In genomic region chr16:87063543-87063942, GRCh38 we compare ENCODE assay signal across 21 cellular contexts.
A peak's percentile ranks its signal among the peaks of the same experiment; 100 is the strongest.
DNase-seq lines count a peak whose midpoint lies in the region; ATAC-seq and TF ChIP-seq lines count a peak whose summit lies in the region.
"Had no signal": no experiment of that assay in that cellular context is flagged by ENCODE, and none has a peak within 500 bp of the region (broad histone marks: within the 10 kb centered on the region; RNA-seq: fewer than 3 reads in every experiment).

No MANE protein-coding gene starts in this region.

- H3K4me2 ChIP-seq in OCI-LY7 (ENCODE audit: low read length): peak overlapping the region; percentile 79
- no peak overlapping the region for H3K4me2 ChIP-seq in mesenchymal stem cell (ENCODE audit: low read length, poor library complexity, severe bottlenecking)

- H2BK120ac ChIP-seq in mesenchymal stem cell (ENCODE audit: low read depth, low read length): no peak overlapping the region

- H3K27me3 Mint-ChIP-seq in activated T-cell treated with anti-CD3 and anti-CD28 coated beads, Interleukin-2, amount 50 U/mL, for 24 hours: peaks cover 62% of the 10 kb centered on the region

- H3K36me3 Mint-ChIP-seq in activated T-cell treated with anti-CD3 and anti-CD28 coated beads, Interleukin-2, amount 50 U/mL, for 24 hours (ENCODE audit: low read depth): no peaks in the 10 kb centered on the region
- H3K36me3 Mint-ChIP-seq: CD8-positive, alpha-beta memory T cell had no signal

- H2BK5ac ChIP-seq in mesenchymal stem cell (ENCODE audit: low read depth, low read length, poor library complexity, severe bottlenecking): no peak overlapping the region

- H3K36me3 ChIP-seq in OCI-LY7 (ENCODE audit: insufficient read depth, low read length): no peaks in the 10 kb centered on the region
- no peaks in the 10 kb centered on the region for H3K36me3 ChIP-seq in mesenchymal stem cell (ENCODE audit: control insufficient read depth in 1 of 2, insufficient read depth in 2 of 2, low read depth in 1 of 2, low read length in 2 of 2)
- no peaks in the 10 kb centered on the region for H3K36me3 ChIP-seq in tibial artery
- H3K36me3 ChIP-seq: BE2C, Peyer's patch had no signal

- POLR2A ChIA-PET in OCI-LY7 (lab: Charles Lee): interaction anchor here (1.4 kb wide), 1 partner anchor 43 kb away, joined by 3 read pairs; no protein-coding TSS in a partner anchor

- H3K9me3 ChIP-seq in OCI-LY7 (ENCODE audit: low read length) (no peaks in the 10 kb centered on the region), mesenchymal stem cell (ENCODE audit: control insufficient read depth, low read length) (no peaks in the 10 kb centered on the region), tibial artery (no peaks in the 10 kb centered on the region)
- H3K9me3 ChIP-seq: BE2C, Peyer's patch had no signal

- TF ChIP-seq CTCF in OCI-LY7 (conservative IDR thresholded peaks at IDR 0.05; ENCODE audit: low read length) (no peak), coronary artery (IDR thresholded peaks at IDR 0.05) (no peak), tibial artery (IDR thresholded peaks at IDR 0.05) (no peak)

- peak overlapping the region; percentile 12 for H4K91ac ChIP-seq in mesenchymal stem cell (ENCODE audit: low read length)

- peak overlapping the region; percentile 89 for H3K27ac ChIP-seq in OCI-LY7 (ENCODE audit: low read depth, low read length, poor library complexity, severe bottlenecking)
- no peak overlapping the region for H3K27ac ChIP-seq in coronary artery
- H3K27ac ChIP-seq in mesenchymal stem cell (ENCODE audit: low read length, poor library complexity, severe bottlenecking): no peak overlapping the region
- peak overlapping the region; percentile 79 to 83 for H3K27ac ChIP-seq in tibial artery
- H3K27ac ChIP-seq: GM23248, Peyer's patch had no signal

- H3K14ac ChIP-seq in mesenchymal stem cell (ENCODE audit: low read length in 2 of 2): no peak overlapping the region

- H3K4me1 ChIP-seq in OCI-LY7 (ENCODE audit: insufficient read depth, low read length, poor library complexity, severe bottlenecking) (peaks cover 65% of the 10 kb centered on the region), mesenchymal stem cell (ENCODE audit: control insufficient read depth, insufficient read depth, low read depth, low read length) (peaks cover 5% of the 10 kb centered on the region), tibial artery (peaks cover 0 to 52% (median 4%) of the 10 kb centered on the region in 4 donors)
- H3K4me1 ChIP-seq: BE2C had no signal

- H3K4me1 Mint-ChIP-seq in activated T-cell treated with anti-CD3 and anti-CD28 coated beads, Interleukin-2, amount 50 U/mL, for 24 hours (ENCODE audit: low read depth): no peaks in the 10 kb centered on the region
- H3K4me1 Mint-ChIP-seq: CD8-positive, alpha-beta memory T cell had no signal

- H3K18ac ChIP-seq in mesenchymal stem cell (ENCODE audit: low read depth in 1 of 2, low read length in 2 of 2): no peak overlapping the region

- no peak overlapping the region for H4K8ac ChIP-seq in mesenchymal stem cell (ENCODE audit: low read length)

- H3K9me2 ChIP-seq in OCI-LY7 (ENCODE audit: insufficient read depth, low read length): no peaks in the 10 kb centered on the region

- ATAC-seq in HG03175 (IDR thresholded peaks at IDR 0.05; ENCODE audit: unreplicated experiment): no peak

- no peak overlapping the region for H3K4me3 Mint-ChIP-seq in activated T-cell treated with anti-CD3 and anti-CD28 coated beads, Interleukin-2, amount 50 U/mL, for 24 hours
- H3K4me3 Mint-ChIP-seq: CD8-positive, alpha-beta memory T cell had no signal

- H3K4me3 ChIP-seq in OCI-LY7 (ENCODE audit: low read depth, low read length, poor library complexity, severe bottlenecking) (peak overlapping the region; percentile 71), coronary artery (no peak overlapping the region), mesenchymal stem cell (ENCODE audit: insufficient read depth in 1 of 2, low read depth in 1 of 2, low read length in 2 of 2) (no peak overlapping the region), tibial artery (peak overlapping the region; percentile 38 to 49)
- H3K4me3 ChIP-seq: Peyer's patch had no signal

- H3K27ac Mint-ChIP-seq in activated T-cell treated with anti-CD3 and anti-CD28 coated beads, Interleukin-2, amount 50 U/mL, for 24 hours: no peak overlapping the region
- H3K27ac Mint-ChIP-seq: CD8-positive, alpha-beta memory T cell had no signal

- H3K27me3 ChIP-seq in mesenchymal stem cell (ENCODE audit: control insufficient read depth in 1 of 2, insufficient read depth in 1 of 2, low read length in 2 of 2): peaks cover 0 to 44% of the 10 kb centered on the region in 2 experiments
- H3K27me3 ChIP-seq in tibial artery: no peaks in the 10 kb centered on the region
- H3K27me3 ChIP-seq: Peyer's patch had no signal

- CTCF ChIA-PET in OCI-LY7 (lab: Charles Lee; ENCODE audit: unreplicated experiment): no interaction called here

- DNase-seq in OCI-LY7 (ENCODE audit: low spot score) (no peak), coronary artery (ENCODE audit: low spot score) (peak; percentile 55), mesenchymal stem cell (no peak), tibial artery (peak in 1 of 2 donors; percentile 62)
- DNase-seq in activated T-cell treated with anti-CD3 and anti-CD28 coated beads, Interleukin-2, amount 50 U/mL, for 24 hours: no peak
- no peak for DNase-seq in activated CD4-positive, alpha-beta T cell treated with anti-CD3 and anti-CD28 coated beads for 48 hours
- DNase-seq: ACHN; BE2C; CD8-positive, alpha-beta memory T cell; DND-41; GF-D8; GM23248; MM.1S; NCI-H1105 treated with DMSO at 0.1 percent for 48 hours; NCI-H187 treated with DMSO at 0.1 percent for 48 hours; NCI-H2171; NCI-H446 treated with DMSO at 0.1 percent for 48 hours; NCI-H774; Right ventricle myocardium superior had no signal

- H3K79me1 ChIP-seq in mesenchymal stem cell (replicated peaks; ENCODE audit: low read length, poor library complexity, severe bottlenecking): no peaks in the 10 kb centered on the region

- no TSS peak for BruUV-seq in OCI-LY7 (replicated peaks; lab: Mats Ljungman, UMichigan)

- H2BK12ac ChIP-seq in mesenchymal stem cell (ENCODE audit: low read length in 2 of 2): peak overlapping the region in 1 of 2 experiments; percentile 3

- no peak overlapping the region for H2AK5ac ChIP-seq in mesenchymal stem cell (ENCODE audit: low read length, severe bottlenecking)

- intact Hi-C loops in OCI-LY7 (cut with micrococcal nuclease; ENCODE audit: unreplicated experiment) (no loop called here), tibial artery (cut with DNase I; ENCODE audit: low total_unique reads) (loop anchor here (5.0 kb wide), 1 partner anchor 301 kb away; no protein-coding TSS in a partner anchor)

- no peak overlapping the region for H3K4ac ChIP-seq in mesenchymal stem cell (ENCODE audit: low read depth in 1 of 2, low read length in 2 of 2)

- no peaks in the 10 kb centered on the region for H4K20me1 ChIP-seq in OCI-LY7 (ENCODE audit: insufficient read depth, low read length)

- H2BK15ac ChIP-seq in mesenchymal stem cell (ENCODE audit: low read depth, poor library complexity, severe bottlenecking): no peak overlapping the region

- no peak overlapping the region for H3K9ac ChIP-seq in mesenchymal stem cell (ENCODE audit: low read length)
- H3K9ac ChIP-seq: GM23248 had no signal

- H2AFZ ChIP-seq in OCI-LY7 (ENCODE audit: low read length) (no peak overlapping the region), mesenchymal stem cell (ENCODE audit: low read depth, low read length) (no peak overlapping the region)

- H3K23ac ChIP-seq in mesenchymal stem cell (ENCODE audit: low read length in 2 of 2): no peak overlapping the region

- H3K79me2 ChIP-seq in OCI-LY7 (ENCODE audit: insufficient read depth, low read depth, low read length): peaks cover 16% of the 10 kb centered on the region; the same call in 1 of the 2 replicates

- 98% methylated on average over 19 of the region's 19 CpGs for WGBS in mesenchymal stem cell

- no peaks in the 10 kb centered on the region for H3K9me3 Mint-ChIP-seq in activated T-cell treated with anti-CD3 and anti-CD28 coated beads, Interleukin-2, amount 50 U/mL, for 24 hours
- H3K9me3 Mint-ChIP-seq: CD8-positive, alpha-beta memory T cell had no signal

Comparison
In these comparisons a context has a peak if more than half of its experiments do, and no peak if none do; other contexts are left out.
1. H3K27ac ChIP-seq: peak in OCI-LY7 (single experiment) and tibial artery (2 of 2); none in coronary artery (0 of 2) and mesenchymal stem cell (single experiment).
2. H3K4me3 ChIP-seq: peak in OCI-LY7 (single experiment) and tibial artery (2 of 2); none in coronary artery (single experiment) and mesenchymal stem cell (0 of 2).